ENCODE assay signal across 13 cellular contexts in genomic region chr19:21314676-21315075, GRCh38. TPM values are rescaled to one million over a fixed set of nuclear protein-coding genes. Genes with fewer than 3 reads are reported as not detected.
DNase-seq lines count a peak whose midpoint lies in the region; ATAC-seq and TF ChIP-seq lines count a peak whose summit lies in the region.
"Had no signal": no experiment of that assay in that cellular context is flagged by ENCODE, and none has a peak within 500 bp of the region (broad histone marks: within the 10 kb centered on the region; RNA-seq: fewer than 3 reads in every experiment).

No MANE protein-coding gene starts in this region.

- H3K14ac ChIP-seq in IMR-90 (replicated peaks; ENCODE audit: low read depth, low read length) = no peak overlapping the region
- no peak overlapping the region for H3K14ac ChIP-seq in mesenchymal stem cell (ENCODE audit: low read length in 2 of 2)

- no peak overlapping the region for H2BK12ac ChIP-seq in mesenchymal stem cell (ENCODE audit: low read length in 2 of 2)

- no peak overlapping the region for H3K18ac ChIP-seq in IMR-90 (ENCODE audit: low read depth, low read length)
- no peak overlapping the region for H3K18ac ChIP-seq in mesenchymal stem cell (ENCODE audit: low read depth in 1 of 2, low read length in 2 of 2)

- TF ChIP-seq POLR2A in IMR-90 (IDR thresholded peaks at IDR 0.05; ENCODE audit: low read depth, low read length) (no peak), gastroesophageal sphincter (IDR thresholded peaks at IDR 0.05) (no peak)

- H3K4me2 ChIP-seq in IMR-90 (ENCODE audit: low read depth, low read length) = no peak overlapping the region
- no peak overlapping the region for H3K4me2 ChIP-seq in mesenchymal stem cell (ENCODE audit: low read length, poor library complexity, severe bottlenecking)

- H3K27me3 ChIP-seq in IMR-90 (ENCODE audit: control insufficient read depth, insufficient read depth, low read length) = no peaks in the 10 kb centered on the region
- no peaks in the 10 kb centered on the region for H3K27me3 ChIP-seq in mesenchymal stem cell (ENCODE audit: control insufficient read depth in 1 of 2, insufficient read depth in 1 of 2, low read length in 2 of 2)
- no peaks in the 10 kb centered on the region for H3K27me3 ChIP-seq in gastroesophageal sphincter

- dilution Hi-C loops in IMR-90 (cut with HindIII; ENCODE audit: low sequenced_read_pairs, unreplicated experiment) = no loop called here

- no peak overlapping the region for H4K5ac ChIP-seq in IMR-90 (ENCODE audit: low read depth, low read length)

- no peaks in the 10 kb centered on the region for H3K4me1 ChIP-seq in IMR-90 (ENCODE audit: control insufficient read depth, insufficient read depth, low read length)
- no peaks in the 10 kb centered on the region for H3K4me1 ChIP-seq in mesenchymal stem cell (ENCODE audit: control insufficient read depth, insufficient read depth, low read depth, low read length)
- H3K4me1 ChIP-seq in gastroesophageal sphincter = peaks cover 3 to 35% (median 7%) of the 10 kb centered on the region in 3 donors

- no peak overlapping the region for H2BK5ac ChIP-seq in IMR-90 (ENCODE audit: low read depth, low read length, poor library complexity, severe bottlenecking)
- H2BK5ac ChIP-seq in mesenchymal stem cell (ENCODE audit: low read depth, low read length, poor library complexity, severe bottlenecking) = no peak overlapping the region

- H2AK9ac ChIP-seq in IMR-90 (replicated peaks; ENCODE audit: low read depth, low read length, poor library complexity) = no peak overlapping the region

- no peak overlapping the region for H4K91ac ChIP-seq in IMR-90 (ENCODE audit: insufficient read depth, low read depth, low read length)
- H4K91ac ChIP-seq in mesenchymal stem cell (ENCODE audit: low read length) = no peak overlapping the region

- intact Hi-C loops in IMR-90 (cut with micrococcal nuclease) = no loop called here

- in situ Hi-C loops in IMR-90 (cut with MboI; ENCODE audit: low sequenced_read_pairs) = no loop called here

- H2BK15ac ChIP-seq in IMR-90 (ENCODE audit: low read depth, low read length) = no peak overlapping the region
- H2BK15ac ChIP-seq in mesenchymal stem cell (ENCODE audit: low read depth, poor library complexity, severe bottlenecking) = no peak overlapping the region

- WGBS in IMR-90 (ENCODE audit: extremely low coverage in 2 of 2, insufficient read length in 1 of 2), 2 experiments = no CpG with 5 or more reads among the region's 1 CpG
- 55% methylated on average over 1 of the region's 1 CpG for WGBS in mesenchymal stem cell
- WGBS in gastroesophageal sphincter (ENCODE audit: low coverage in 1 of 2), 2 donors = 25 to 44% methylated on average over 1 of the region's 1 CpG

- no peak overlapping the region for H2AK5ac ChIP-seq in IMR-90 (ENCODE audit: low read depth, low read length)
- no peak overlapping the region for H2AK5ac ChIP-seq in mesenchymal stem cell (ENCODE audit: low read length, severe bottlenecking)

- no peak overlapping the region for H2BK120ac ChIP-seq in IMR-90 (ENCODE audit: low read depth, low read length)
- H2BK120ac ChIP-seq in mesenchymal stem cell (ENCODE audit: low read depth, low read length) = no peak overlapping the region

- H3K56ac ChIP-seq in IMR-90 (ENCODE audit: extremely low read depth, insufficient read depth, low read length) = no peak overlapping the region

- no peak overlapping the region for H2BK20ac ChIP-seq in IMR-90 (ENCODE audit: low read depth, low read length)

- DNase-seq in Ammon's horn (ENCODE audit: low spot score) (peak; percentile 22), IMR-90 (peak; percentile 5), choroid plexus epithelial cell (ENCODE audit: low read depth) (peak; percentile 17), mesenchymal stem cell (peak; percentile 91), AG08396 (ENCODE audit: low spot score) (no peak), NCI-H1092 treated with DMSO at 0.1 percent for 48 hours (lab: John Stamatoyannopoulos, UW) (no peak)
- DNase-seq: activated CD4-positive, alpha-beta memory T cell treated with anti-CD3 and anti-CD28 coated beads for 36 hours; AML-193; KBM-7; NCI-H2081 treated with DMSO at 0.1 percent for 48 hours; NCI-H82 had no signal

- H3K23ac ChIP-seq in IMR-90 (ENCODE audit: low read depth, low read length) = no peak overlapping the region
- no peak overlapping the region for H3K23ac ChIP-seq in mesenchymal stem cell (ENCODE audit: low read length in 2 of 2)

- H3K9ac ChIP-seq in IMR-90 (ENCODE audit: low read depth, low read length) (no peak overlapping the region), mesenchymal stem cell (ENCODE audit: low read length) (no peak overlapping the region)

- no peak overlapping the region for H3K4me3 ChIP-seq in IMR-90 (ENCODE audit: insufficient read depth, low read depth, low read length)
- H3K4me3 ChIP-seq in choroid plexus epithelial cell (ENCODE audit: low read depth, low read length) = no peak overlapping the region
- no peak overlapping the region for H3K4me3 ChIP-seq in mesenchymal stem cell (ENCODE audit: insufficient read depth in 1 of 2, low read depth in 1 of 2, low read length in 2 of 2)
- no peak overlapping the region for H3K4me3 ChIP-seq in gastroesophageal sphincter

- CTCF ChIA-PET in IMR-90 (lab: Yijun Ruan, JAX) = interaction anchor here (1.4 kb wide), 1 partner anchor 13 kb away, joined by 3 read pairs; no protein-coding TSS in a partner anchor

- no peak overlapping the region for H3K27ac ChIP-seq in IMR-90 (ENCODE audit: insufficient read depth, low read length)
- no peak overlapping the region for H3K27ac ChIP-seq in mesenchymal stem cell (ENCODE audit: low read length, poor library complexity, severe bottlenecking)
- H3K27ac ChIP-seq in gastroesophageal sphincter = no peak overlapping the region

- H3K4ac ChIP-seq in IMR-90 (ENCODE audit: low read depth, low read length) (no peak overlapping the region), mesenchymal stem cell (ENCODE audit: low read depth in 1 of 2, low read length in 2 of 2) (no peak overlapping the region)

- H3K9me3 ChIP-seq in IMR-90 (ENCODE audit: control insufficient read depth, insufficient read depth, low read length) = peaks cover 2% of the 10 kb centered on the region; the same call in 1 of the 2 replicates
- H3K9me3 ChIP-seq in mesenchymal stem cell (ENCODE audit: control insufficient read depth, low read length) = peaks cover 78% of the 10 kb centered on the region
- no peaks in the 10 kb centered on the region for H3K9me3 ChIP-seq in gastroesophageal sphincter

- ATAC-seq in IMR-90 (ENCODE audit: low read depth) (peak; percentile 27), gastroesophageal sphincter (no peak), GM21717 (IDR thresholded peaks at IDR 0.05; ENCODE audit: unreplicated experiment) (no peak)

- no peak for TF ChIP-seq EP300 in gastroesophageal sphincter (IDR thresholded peaks at IDR 0.05)

- H4K8ac ChIP-seq in IMR-90 (ENCODE audit: low read depth in 2 of 2, low read length in 2 of 2) = no peak overlapping the region
- no peak overlapping the region for H4K8ac ChIP-seq in mesenchymal stem cell (ENCODE audit: low read length)

- no peak for TF ChIP-seq RAD21 in IMR-90 (IDR thresholded peaks at IDR 0.05; ENCODE audit: low read length)

- H3K9me1 ChIP-seq in IMR-90 (ENCODE audit: insufficient read depth, low read length) = no peaks in the 10 kb centered on the region

- peaks cover 4% of the 10 kb centered on the region; the same call in 1 of the 2 replicates for H4K20me1 ChIP-seq in IMR-90 (ENCODE audit: insufficient read depth, low read length)

- TF ChIP-seq CTCF in IMR-90 (conservative IDR thresholded peaks at IDR 0.05; ENCODE audit: low read depth, low read length) = no peak
- no peak for TF ChIP-seq CTCF in choroid plexus epithelial cell (conservative IDR thresholded peaks at IDR 0.05; ENCODE audit: low read depth, low read length)
- no peak for TF ChIP-seq CTCF in gastroesophageal sphincter (IDR thresholded peaks at IDR 0.05)

- POLR2A ChIA-PET in IMR-90 (lab: Charles Lee; ENCODE audit: unreplicated experiment) = no interaction called here

- peaks cover 2% of the 10 kb centered on the region for H3K36me3 ChIP-seq in IMR-90 (ENCODE audit: control insufficient read depth, insufficient read depth, low read length)
- peaks cover 21 to 43% of the 10 kb centered on the region in 2 experiments for H3K36me3 ChIP-seq in mesenchymal stem cell (ENCODE audit: control insufficient read depth in 1 of 2, insufficient read depth in 2 of 2, low read depth in 1 of 2, low read length in 2 of 2)
- peaks cover 0 to 7% of the 10 kb centered on the region in 2 donors for H3K36me3 ChIP-seq in gastroesophageal sphincter

- H2AFZ ChIP-seq in IMR-90 (replicated peaks; ENCODE audit: low read length, poor library complexity) (no peak overlapping the region), mesenchymal stem cell (ENCODE audit: low read depth, low read length) (no peak overlapping the region)

- H3K79me1 ChIP-seq in IMR-90 (ENCODE audit: low read depth in 1 of 2, low read length in 2 of 2) (peaks cover 8 to 11% of the 10 kb centered on the region in 2 experiments; a peak in 1 of 4 replicates), mesenchymal stem cell (replicated peaks; ENCODE audit: low read length, poor library complexity, severe bottlenecking) (peaks cover 22% of the 10 kb centered on the region)

- BruUV-seq in IMR-90 (replicated peaks; lab: Mats Ljungman, UMichigan) = no TSS peak

TF ChIP-seq in IMR-90, 13 proteins besides CTCF, POLR2A, EP300 and RAD21 (continues in another document):
- TF ChIP-seq USF2 (IDR thresholded peaks at IDR 0.05; ENCODE audit: low read depth, low read length) (no peak), CEBPB (IDR thresholded peaks at IDR 0.05; ENCODE audit: low read depth, low read length) (no peak), RFX5 (IDR thresholded peaks at IDR 0.05; ENCODE audit: low read depth, low read length) (no peak)

RNA-seq across cellular contexts. Expression of gene ZNF708, which starts 14.5 kb away (rescaled TPM):
- total RNA-seq in IMR-90 (2012; rRNA removed) = 4.7 and 7.2 TPM in 2 replicates
- polyA plus RNA-seq in IMR-90 (2012; rRNA removed) = 1.0 and 1.7 TPM in 2 replicates
- 0.34 and 0.76 TPM in 2 replicates for polyA plus RNA-seq in IMR-90 (2012; cell fraction: cytosol; rRNA removed)
- 1.2 and 5.1 TPM in 2 replicates for polyA plus RNA-seq in IMR-90 (2012; cell fraction: nucleus; rRNA removed; ENCODE audit: low replicate concordance)
- 3.6 TPM for polyA plus RNA-seq in mesenchymal stem cell (2013, experiment 1 of 2)
- polyA plus RNA-seq in mesenchymal stem cell (2013, experiment 2 of 2) = 4.0 TPM
- 10 to 100 TPM in 2 of 4 donors, 1 to 10 TPM in 2; 4.8 to 18.4 (median 12.7) TPM for total RNA-seq in gastroesophageal sphincter

RNA-seq across cellular contexts. Expression of gene ZNF738, which starts 44.1 kb away (rescaled TPM):
- total RNA-seq in IMR-90 (2012; rRNA removed) (2.7 and 4.4 TPM in 2 replicates), gastroesophageal sphincter (1 to 10 TPM; 4.5 to 8.1 (median 5.4) TPM)
- polyA plus RNA-seq in IMR-90 (2012; rRNA removed) = 6.1 and 7.3 TPM in 2 replicates
- 0.96 and 1.9 TPM in 2 replicates for polyA plus RNA-seq in IMR-90 (2012; cell fraction: cytosol; rRNA removed)
- 2.4 and 9.9 TPM in 2 replicates for polyA plus RNA-seq in IMR-90 (2012; cell fraction: nucleus; rRNA removed; ENCODE audit: low replicate concordance)
- polyA plus RNA-seq in mesenchymal stem cell (2013, experiment 1 of 2) = 7.3 TPM
- polyA plus RNA-seq in mesenchymal stem cell (2013, experiment 2 of 2) = 7.0 TPM

Comparison
In these comparisons a context has a peak if more than half of its experiments do, and no peak if none do; other contexts are left out.
1. DNase-seq: peak in Ammon's horn (single experiment), IMR-90 (single experiment), choroid plexus epithelial cell (single experiment) and mesenchymal stem cell (single experiment); none in AG08396 (single experiment) and NCI-H1092 treated with DMSO at 0.1 percent for 48 hours (single experiment).